Comparison of ENCODE assay signal across 8 cellular contexts in the genomic region with DNA sequence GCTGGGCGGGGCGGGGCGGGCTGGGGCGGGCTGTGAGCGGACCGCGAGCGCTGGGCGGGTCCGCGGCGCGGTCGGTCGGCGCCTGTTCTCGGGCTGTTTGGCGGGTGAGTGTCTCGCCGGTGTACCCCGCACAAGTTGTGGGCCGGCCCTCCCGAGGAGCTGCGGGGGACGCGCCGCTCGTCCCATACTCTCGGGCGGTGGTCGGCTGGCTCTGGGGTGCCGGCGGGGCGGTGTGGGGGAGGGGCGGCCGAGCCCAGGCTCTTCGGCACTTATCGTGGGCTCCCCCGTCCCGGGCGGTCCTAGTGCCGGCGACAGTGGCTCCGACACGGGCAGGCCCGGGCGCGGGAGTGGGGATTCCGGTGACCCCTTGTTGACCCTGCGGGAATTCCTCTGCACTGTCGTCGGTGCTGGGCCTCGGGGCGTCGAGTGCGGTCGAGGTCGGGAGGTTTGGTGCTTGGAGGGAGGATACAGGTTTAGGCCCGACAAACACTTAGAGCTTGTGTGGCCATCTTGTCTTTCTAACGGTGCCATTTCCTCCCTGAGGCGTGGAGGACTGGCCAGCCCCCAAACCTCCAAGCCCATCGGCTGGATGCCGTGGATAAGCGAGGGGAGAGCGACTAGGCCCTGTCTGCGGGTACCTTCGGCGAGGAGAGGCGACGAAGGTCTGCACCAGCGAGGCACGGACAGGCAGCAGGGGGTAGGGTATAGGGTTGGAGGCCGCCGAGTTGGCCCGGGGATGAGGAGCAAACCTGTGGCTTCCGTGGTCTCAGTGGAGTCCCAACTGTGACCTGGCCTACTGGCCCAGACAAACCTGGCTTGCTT. TPM values are rescaled to one million over a fixed set of nuclear protein-coding genes. Genes with fewer than 3 reads are reported as not detected.
DNase-seq lines count a peak whose midpoint lies in the region; ATAC-seq, FAIRE-seq and TF ChIP-seq lines count a peak whose summit lies in the region.

Gene SEPTIN2, plus strand, starts transcription at position 47 of the 822 bp plus-strand sequence. CDS start 8,308 bp downstream, outside the sequence.

- no peaks in the 10 kb centered on the region for H3K27me3 Mint-ChIP-seq in T-helper 2 cell treated with Interferon-gamma antibody and Interleukin-4, amounts not matched to agents 5 μg/mL and 100 μg/mL, for 36 hours (ENCODE audit: low read depth)

- peak; percentile 47 for TF ChIP-seq POLR2A in breast epithelium (IDR thresholded peaks at IDR 0.05)

- peak within 1 kb of the TSS; percentile 98 for H2AFZ ChIP-seq in keratinocyte (ENCODE audit: control insufficient read depth, low read length)

- H3K27ac Mint-ChIP-seq in T-helper 2 cell treated with Interferon-gamma antibody and Interleukin-4, amounts not matched to agents 5 μg/mL and 100 μg/mL, for 36 hours, result peak within 1 kb of the TSS; percentile 99

- H3K27ac ChIP-seq in breast epithelium, result peak within 1 kb of the TSS; percentile 96 to 99
- H3K27ac ChIP-seq in keratinocyte (ENCODE audit: control insufficient read depth, insufficient read depth, low read length), result peak within 1 kb of the TSS; percentile 100

- peak; percentile 36 for ATAC-seq in GM21529 (IDR thresholded peaks at IDR 0.05; ENCODE audit: unreplicated experiment)

- H3K9ac ChIP-seq in keratinocyte (ENCODE audit: control insufficient read depth, extremely low read depth, insufficient read depth, low read length), result peak within 1 kb of the TSS; percentile 100

- no peaks in the 10 kb centered on the region for H3K27me3 ChIP-seq in breast epithelium
- no peaks in the 10 kb centered on the region for H3K27me3 ChIP-seq in keratinocyte (ENCODE audit: control insufficient read depth, extremely low read depth, insufficient read depth, low read length)

- peak within 1 kb of the TSS; percentile 96 for H3K4me3 Mint-ChIP-seq in T-helper 2 cell treated with Interferon-gamma antibody and Interleukin-4, amounts not matched to agents 5 μg/mL and 100 μg/mL, for 36 hours

- no peaks in the 10 kb centered on the region for H3K9me3 ChIP-seq in breast epithelium
- no peaks in the 10 kb centered on the region for H3K9me3 ChIP-seq in keratinocyte (ENCODE audit: control insufficient read depth, low read depth, low read length)

- H4K20me1 ChIP-seq in keratinocyte (ENCODE audit: control insufficient read depth, extremely low read depth, insufficient read depth, low read length), result peaks cover 21% of the 10 kb centered on the region

- peak within 1 kb of the TSS; percentile 99 for H3K4me2 ChIP-seq in keratinocyte (ENCODE audit: control insufficient read depth, extremely low read depth, insufficient read depth, low read depth, low read length)

- dilution Hi-C loops in keratinocyte (cut with MboI; ENCODE audit: extremely low pct_ligation_motif_present, low sequenced_read_pairs), result no loop called here

- H3K4me3 ChIP-seq in breast epithelium (peak within 1 kb of the TSS; percentile 63 to 90 (median 86)), keratinocyte (ENCODE audit: control insufficient read depth in 2 of 3, extremely low read depth in 1 of 3, insufficient read depth in 2 of 3, low read depth in 1 of 3, low read length in 3 of 3) (peak within 1 kb of the TSS; percentile 86 to 100 (median 89))

- intact Hi-C loops in breast epithelium (cut with DNase I; ENCODE audit: low total_unique reads), result no loop called here

- DNase-seq in GF-D8 (lab: John Stamatoyannopoulos, UW) (peak; percentile 21), HuH-7.5 (ENCODE audit: low spot score) (peak; percentile 37), breast epithelium (ENCODE audit: low spot score in 2 of 2) (peak; percentile 64 to 73), keratinocyte (ENCODE audit: low read depth, low spot score) (no peak), DMS153 (lab: John Stamatoyannopoulos, UW) (no peak)
- DNase-seq in T-helper 2 cell treated with Interferon-gamma antibody and Interleukin-4, amounts not matched to agents 5 μg/mL and 100 μg/mL, for 36 hours (ENCODE audit: low spot score), result peak; percentile 77
- peak; percentile 53 to 67 for DNase-seq in stimulated activated CD4-positive, alpha-beta T cell treated with anti-CD3 and anti-CD28 coated beads, Interleukin-15, amount 100 ng/mL, for 48 hours (ENCODE audit: low read depth in 2 of 2)

- TF ChIP-seq CTCF in breast epithelium (IDR thresholded peaks at IDR 0.05), result no peak
- no peak for TF ChIP-seq CTCF in keratinocyte (optimal IDR thresholded peaks at IDR 0.05 in 1 of 3, IDR thresholded peaks at IDR 0.05 in 1 of 3, conservative IDR thresholded peaks at IDR 0.05 in 1 of 3; ENCODE audit: extremely low read depth in 1 of 3, insufficient read depth in 2 of 3, low read length in 3 of 3)

- no peaks in the 10 kb centered on the region for H3K9me3 Mint-ChIP-seq in T-helper 2 cell treated with Interferon-gamma antibody and Interleukin-4, amounts not matched to agents 5 μg/mL and 100 μg/mL, for 36 hours

- FAIRE-seq in keratinocyte (lab: Jason Lieb, UNC), result no peak

- peaks cover 4% of the 10 kb centered on the region for H3K9me1 ChIP-seq in keratinocyte (ENCODE audit: control insufficient read depth, extremely low read depth, insufficient read depth, low read length)

- H3K36me3 ChIP-seq in breast epithelium (no peaks in the 10 kb centered on the region), keratinocyte (ENCODE audit: control insufficient read depth in 2 of 2, extremely low read depth in 1 of 2, insufficient read depth in 2 of 2, low read length in 2 of 2) (peaks cover 0 to 15% of the 10 kb centered on the region in 2 experiments)

- peaks cover 92% of the 10 kb centered on the region for H3K79me2 ChIP-seq in keratinocyte (ENCODE audit: control insufficient read depth, insufficient read depth, low read length)

- H3K4me1 ChIP-seq in breast epithelium (peaks cover 0 to 18% of the 10 kb centered on the region in 2 donors), keratinocyte (ENCODE audit: control insufficient read depth, extremely low read depth, insufficient read depth, low read length) (peaks cover 56% of the 10 kb centered on the region)

- H3K36me3 Mint-ChIP-seq in T-helper 2 cell treated with Interferon-gamma antibody and Interleukin-4, amounts not matched to agents 5 μg/mL and 100 μg/mL, for 36 hours (ENCODE audit: low read depth), result peaks cover 29% of the 10 kb centered on the region

- peaks cover 50% of the 10 kb centered on the region for H3K4me1 Mint-ChIP-seq in T-helper 2 cell treated with Interferon-gamma antibody and Interleukin-4, amounts not matched to agents 5 μg/mL and 100 μg/mL, for 36 hours (ENCODE audit: low read depth)

RNA-seq across cellular contexts. Expression of gene SEPTIN2, which starts in this region (rescaled TPM):
- total RNA-seq in breast epithelium, result 100 to 1,000 TPM; 298 to 321 (median 299) TPM
- 324 to 644 TPM (median 510 TPM) in 3 replicates for polyA plus RNA-seq in keratinocyte
- 185 TPM for polyA plus RNA-seq in keratinocyte (2011; ENCODE audit: low read depth)
- 277 and 576 TPM in 2 replicates for polyA plus RNA-seq in keratinocyte (2011; cell fraction: cytosol; rRNA removed)
- polyA plus RNA-seq in keratinocyte (2011; cell fraction: nucleus; rRNA removed), result 398 and 533 TPM in 2 replicates
- 94.9 and 264 TPM in 2 replicates for polyA plus RNA-seq in keratinocyte (2012; ENCODE audit: low replicate concordance)
- 305 to 502 TPM (median 363 TPM) in 3 replicates for polyA minus RNA-seq in keratinocyte
- polyA minus RNA-seq in keratinocyte (2011; cell fraction: cytosol; rRNA and poly(A)+ RNA removed), result 194 TPM
- 150 and 330 TPM in 2 replicates for polyA minus RNA-seq in keratinocyte (2011; cell fraction: nucleus; rRNA and poly(A)+ RNA removed)

Comparison
In these comparisons a context has a peak if more than half of its experiments do, and no peak if none do; other contexts are left out.
1. DNase-seq: peak in GF-D8 (single experiment), HuH-7.5 (single experiment), T-helper 2 cell treated with Interferon-gamma antibody and Interleukin-4, amounts not matched to agents 5 μg/mL and 100 μg/mL, for 36 hours (single experiment), breast epithelium (2 of 2) and stimulated activated CD4-positive, alpha-beta T cell treated with anti-CD3 and anti-CD28 coated beads, Interleukin-15, amount 100 ng/mL, for 48 hours (2 of 2); none in keratinocyte (single experiment) and DMS153 (single experiment).